17 cellular contexts compared by ENCODE assay signal in the genomic region with DNA sequence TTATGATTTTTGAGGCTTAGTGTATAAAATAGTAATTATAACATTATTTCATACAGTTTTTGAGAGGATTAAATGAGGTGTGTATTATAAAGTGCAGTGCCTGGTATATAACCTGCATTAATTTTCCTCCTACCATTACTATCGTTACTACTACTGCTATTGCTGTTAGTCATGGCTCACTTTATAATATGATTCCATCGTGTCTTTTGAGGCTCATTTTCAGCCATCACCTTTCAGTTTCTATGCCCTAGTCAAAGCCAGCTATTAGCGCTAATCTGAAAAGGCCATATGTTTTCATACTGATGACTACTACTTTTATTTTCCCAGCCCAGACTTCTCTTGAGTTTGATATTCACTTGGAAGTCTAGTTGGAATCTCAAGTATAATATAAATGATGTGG.
"Had no signal": no experiment of that assay in that cellular context is flagged by ENCODE, and none has a peak within 500 bp of the region (broad histone marks: within the 10 kb centered on the region; RNA-seq: fewer than 3 reads in every experiment).

No MANE protein-coding gene starts in this region.

- H3K9me3 ChIP-seq: esophagus squamous epithelium, left ventricle myocardium inferior, pancreas, tibial nerve, uterus had no signal

- H3K4me3 Mint-ChIP-seq: activated CD4-positive, alpha-beta T cell treated with anti-CD3 and anti-CD28 coated beads, Interleukin-2, amount 10 ng/mL, durations not matched to agents 24 days and 14 days had no signal

- H3K36me3 ChIP-seq: esophagus squamous epithelium, left ventricle myocardium inferior, pancreas, tibial nerve, uterus, WERI-Rb-1 had no signal

- H3K27ac Mint-ChIP-seq: activated CD4-positive, alpha-beta T cell treated with anti-CD3 and anti-CD28 coated beads, Interleukin-2, amount 10 ng/mL, durations not matched to agents 24 days and 14 days had no signal

- DNase-seq: activated CD4-positive, alpha-beta T cell treated with anti-CD3 and anti-CD28 coated beads, Interleukin-2, amount 10 ng/mL, durations not matched to agents 24 days and 14 days; activated CD8-positive, alpha-beta memory T cell treated with anti-CD3 and anti-CD28 coated beads for 24 hours; activated naive CD4-positive, alpha-beta T cell treated with Interleukin-2 at 50 U/mL for 16 hours; caudate nucleus; effector CD4-positive, alpha-beta T cell; esophagus squamous epithelium; hypothalamus; left ventricle myocardium inferior; mesenchymal stem cell; naive thymus-derived CD8-positive, alpha-beta T cell; pancreas; stimulated activated CD4-positive, alpha-beta T cell treated with anti-CD3 and anti-CD28 coated beads, Interleukin-12 subunit alpha, Interleukin-12 subunit beta, amount 100 ng/mL, for 4 hours; stimulated activated CD4-positive, alpha-beta T cell treated with anti-CD3 and anti-CD28 coated beads, Interleukin-2, amount 100 ng/mL, for 24 hours; uterus; WERI-Rb-1 had no signal

- H3K4me1 ChIP-seq: uterus had no signal

- H3K27me3 Mint-ChIP-seq: activated CD4-positive, alpha-beta T cell treated with anti-CD3 and anti-CD28 coated beads, Interleukin-2, amount 10 ng/mL, durations not matched to agents 24 days and 14 days; naive thymus-derived CD8-positive, alpha-beta T cell had no signal

- ATAC-seq: naive thymus-derived CD8-positive, alpha-beta T cell; pancreas had no signal

- H3K27me3 ChIP-seq: esophagus squamous epithelium, pancreas, tibial nerve, uterus had no signal

- H3K27ac ChIP-seq: pancreas, WERI-Rb-1 had no signal

- H3K4me3 ChIP-seq: coronary artery, esophagus squamous epithelium, left ventricle myocardium inferior, pancreas, tibial nerve, uterus had no signal

- H3K9me3 Mint-ChIP-seq: activated CD4-positive, alpha-beta T cell treated with anti-CD3 and anti-CD28 coated beads, Interleukin-2, amount 10 ng/mL, durations not matched to agents 24 days and 14 days; naive thymus-derived CD8-positive, alpha-beta T cell had no signal
